In the genomic region with DNA sequence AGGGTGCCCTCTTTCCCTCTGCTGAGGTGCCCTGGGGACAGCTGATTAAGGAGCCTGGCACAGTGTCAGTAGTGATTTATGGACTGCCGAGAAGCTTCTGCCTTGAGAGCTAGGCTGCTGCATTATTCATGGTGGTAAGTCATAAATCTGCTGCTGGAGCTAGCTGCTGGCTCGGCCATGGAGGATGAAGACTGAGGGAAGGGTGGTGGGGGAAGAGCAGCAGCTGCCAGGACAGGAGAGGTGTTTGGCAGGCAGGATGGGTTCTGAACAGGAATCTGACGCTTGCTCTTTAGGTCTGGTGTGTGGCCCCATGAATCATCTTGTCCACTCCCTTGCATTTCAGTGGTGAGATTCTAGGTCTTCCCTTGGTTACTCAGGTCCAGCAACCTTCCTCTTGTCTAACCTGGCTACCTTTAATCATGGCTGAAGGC, we compare ENCODE assay signal across 13 cellular contexts.
DNase-seq lines count a peak whose midpoint lies in the region; ATAC-seq, FAIRE-seq and TF ChIP-seq lines count a peak whose summit lies in the region.
"Had no signal": no experiment of that assay in that cellular context is flagged by ENCODE, and none has a peak within 500 bp of the region (broad histone marks: within the 10 kb centered on the region; RNA-seq: fewer than 3 reads in every experiment).

No MANE protein-coding gene starts in this region.

- H2AFZ ChIP-seq in hepatocyte, result no peak overlapping the region
- H2AFZ ChIP-seq: neural progenitor cell had no signal

- no peaks in the 10 kb centered on the region for H3K36me3 ChIP-seq in hepatocyte (replicated peaks; ENCODE audit: insufficient read depth, low read depth)
- H3K36me3 ChIP-seq: neural progenitor cell had no signal

- TF ChIP-seq EP300 in A549 (IDR thresholded peaks at IDR 0.05), result no peak

- H3K4me2 ChIP-seq in A549 (peak overlapping the region; percentile 11; the same call in 1 of the 3 replicates), hepatocyte (no peak overlapping the region)
- H3K4me2 ChIP-seq: neural progenitor cell had no signal

- no peaks in the 10 kb centered on the region for H3K27me3 ChIP-seq in hepatocyte
- H3K27me3 ChIP-seq: neural progenitor cell had no signal

- H3K4me3 ChIP-seq in A549 (no peak overlapping the region), hepatocyte (no peak overlapping the region)
- H3K4me3 ChIP-seq: neural progenitor cell had no signal

- H3K27ac ChIP-seq in A549 (peak overlapping the region in 1 of 2 experiments; percentile 76; a peak in 3 of 6 replicates), VCaP (peak overlapping the region; percentile 16; the same call in 1 of the 2 replicates), hepatocyte (no peak overlapping the region)
- H3K27ac ChIP-seq: neural progenitor cell had no signal

- CTCF ChIA-PET in A549 (lab: Yijun Ruan, JAX), result interaction anchor here (1.2 kb wide), 1 partner anchor 29 kb away, joined by 6 read pairs; no protein-coding TSS in a partner anchor

- ATAC-seq in A549 (peak; percentile 25 to 62; a peak in 4 of 6 replicates), HG03432 (IDR thresholded peaks at IDR 0.05; ENCODE audit: unreplicated experiment) (no peak)
- ATAC-seq: left lobe of liver, WTC11 had no signal

- no peaks in the 10 kb centered on the region for H3K9me2 ChIP-seq in hepatocyte (replicated peaks; ENCODE audit: insufficient read depth)

- TF ChIP-seq POLR2A in A549 (IDR thresholded peaks at IDR 0.05; ENCODE audit: low read length), result no peak

- H4K20me1 ChIP-seq in hepatocyte (ENCODE audit: insufficient read depth, poor library complexity, severe bottlenecking), result no peaks in the 10 kb centered on the region

- no peak for TF ChIP-seq CTCF in A549 (IDR thresholded peaks at IDR 0.05)
- no peak for TF ChIP-seq CTCF in VCaP (conservative IDR thresholded peaks at IDR 0.05)
- TF ChIP-seq CTCF in hepatocyte (IDR thresholded peaks at IDR 0.05; ENCODE audit: poor library complexity), result no peak

- H3K79me2 ChIP-seq in hepatocyte, result no peaks in the 10 kb centered on the region

- FAIRE-seq in A549 (lab: Jason Lieb, UNC) (no peak), HTR-8/SVneo (lab: Jason Lieb, UNC) (peak; percentile 95)
- FAIRE-seq: H1 had no signal

- POLR2A ChIA-PET in A549 (lab: Yijun Ruan, JAX), result no interaction called here

- peaks cover 14% of the 10 kb centered on the region; the same call in 2 of the 3 replicates for H3K9me3 ChIP-seq in A549
- no peaks in the 10 kb centered on the region for H3K9me3 ChIP-seq in hepatocyte (ENCODE audit: low read depth)

- DNase-seq in A549 (ENCODE audit: low read depth in 1 of 2, low spot score in 1 of 2), result no peak
- peak; percentile 71 for DNase-seq in HTR-8/SVneo (ENCODE audit: insufficient read length, low spot score)
- DNase-seq in kidney glomerular epithelial cell (lab: John Stamatoyannopoulos, UW), result peak; percentile 31
- DNase-seq in hepatocyte (ENCODE audit: low spot score), result no peak
- no peak for DNase-seq in stimulated activated CD8-positive, alpha-beta memory T cell treated with anti-CD3 and anti-CD28 coated beads, Interleukin-4, amount 100 ng/mL, for 48 hours
- no peak for DNase-seq in GDM1 (lab: John Stamatoyannopoulos, UW)
- DNase-seq: NCI-H345 had no signal

- H3K4me1 ChIP-seq in A549, result peaks cover 37% of the 10 kb centered on the region
- peaks cover 16% of the 10 kb centered on the region for H3K4me1 ChIP-seq in hepatocyte (ENCODE audit: insufficient read depth)
- H3K4me1 ChIP-seq: neural progenitor cell had no signal

- 49% methylated on average over 3 of the region's 3 CpGs for WGBS in A549 (ENCODE audit: missing lambda C conversion rate)
- WGBS in hepatocyte (ENCODE audit: low lambda C conversion rate, missing lambda C conversion rate), result 41% methylated on average over 3 of the region's 3 CpGs

- no peak for TF ChIP-seq RAD21 in A549 (conservative IDR thresholded peaks at IDR 0.05 in 1 of 2, IDR thresholded peaks at IDR 0.05 in 1 of 2)

TF ChIP-seq in A549, 52 proteins besides CTCF, POLR2A, EP300 and RAD21:
- TF ChIP-seq ZFP36 (IDR thresholded peaks at IDR 0.05; ENCODE audit: borderline replicate concordance, partially characterized antibody), result no peak
- TF ChIP-seq GATA3 (IDR thresholded peaks at IDR 0.05; ENCODE audit: borderline replicate concordance), result no peak
- no peak for TF ChIP-seq ZNF302 (CRISPR knock-in tag; IDR thresholded peaks at IDR 0.05)
- TF ChIP-seq EHMT2 (IDR thresholded peaks at IDR 0.05; ENCODE audit: low read depth), result no peak
- no peak for TF ChIP-seq CHD2 (IDR thresholded peaks at IDR 0.05; ENCODE audit: low read length, partially characterized antibody)
- TF ChIP-seq KDM5A (IDR thresholded peaks at IDR 0.05), result no peak
- TF ChIP-seq ZC3H11A (IDR thresholded peaks at IDR 0.05), result no peak
- TF ChIP-seq, protein P1, sequence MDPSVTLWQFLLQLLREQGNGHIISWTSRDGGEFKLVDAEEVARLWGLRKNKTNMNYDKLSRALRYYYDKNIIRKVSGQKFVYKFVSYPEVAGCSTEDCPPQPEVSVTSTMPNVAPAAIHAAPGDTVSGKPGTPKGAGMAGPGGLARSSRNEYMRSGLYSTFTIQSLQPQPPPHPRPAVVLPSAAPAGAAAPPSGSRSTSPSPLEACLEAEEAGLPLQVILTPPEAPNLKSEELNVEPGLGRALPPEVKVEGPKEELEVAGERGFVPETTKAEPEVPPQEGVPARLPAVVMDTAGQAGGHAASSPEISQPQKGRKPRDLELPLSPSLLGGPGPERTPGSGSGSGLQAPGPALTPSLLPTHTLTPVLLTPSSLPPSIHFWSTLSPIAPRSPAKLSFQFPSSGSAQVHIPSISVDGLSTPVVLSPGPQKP (IDR thresholded peaks at IDR 0.05; ENCODE audit: low read depth, low read length), result no peak
- TF ChIP-seq TFCP2L1 (CRISPR knock-in tag; IDR thresholded peaks at IDR 0.05), result no peak
- TF ChIP-seq NFE2L2 (conservative IDR thresholded peaks at IDR 0.05; ENCODE audit: low read length), result no peak
- TF ChIP-seq PHF8 (IDR thresholded peaks at IDR 0.05; ENCODE audit: borderline replicate concordance, low read depth), result no peak
- TF ChIP-seq HDAC2 (IDR thresholded peaks at IDR 0.05), result no peak
- TF ChIP-seq EHF (CRISPR knock-in tag; IDR thresholded peaks at IDR 0.05), result no peak
- no peak for TF ChIP-seq FOSB (CRISPR knock-in tag; IDR thresholded peaks at IDR 0.05)
- no peak for TF ChIP-seq HOXB5 (CRISPR knock-in tag; IDR thresholded peaks at IDR 0.05)
- TF ChIP-seq FOXS1 (CRISPR knock-in tag; IDR thresholded peaks at IDR 0.05), result no peak
- TF ChIP-seq BHLHE40 (IDR thresholded peaks at IDR 0.05; ENCODE audit: low read depth, low read length), result no peak
- TF ChIP-seq ZSCAN20 (CRISPR knock-in tag; IDR thresholded peaks at IDR 0.05), result no peak
- TF ChIP-seq, protein P2, sequence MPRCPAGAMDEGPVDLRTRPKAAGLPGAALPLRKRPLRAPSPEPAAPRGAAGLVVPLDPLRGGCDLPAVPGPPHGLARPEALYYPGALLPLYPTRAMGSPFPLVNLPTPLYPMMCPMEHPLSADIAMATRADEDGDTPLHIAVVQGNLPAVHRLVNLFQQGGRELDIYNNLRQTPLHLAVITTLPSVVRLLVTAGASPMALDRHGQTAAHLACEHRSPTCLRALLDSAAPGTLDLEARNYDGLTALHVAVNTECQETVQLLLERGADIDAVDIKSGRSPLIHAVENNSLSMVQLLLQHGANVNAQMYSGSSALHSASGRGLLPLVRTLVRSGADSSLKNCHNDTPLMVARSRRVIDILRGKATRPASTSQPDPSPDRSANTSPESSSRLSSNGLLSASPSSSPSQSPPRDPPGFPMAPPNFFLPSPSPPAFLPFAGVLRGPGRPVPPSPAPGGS (IDR thresholded peaks at IDR 0.05), result no peak

Comparison
In these comparisons a context has a peak if more than half of its experiments do, and no peak if none do; other contexts are left out.
1. DNase-seq: peak in HTR-8/SVneo (single experiment) and kidney glomerular epithelial cell (single experiment); none in A549 (0 of 2), hepatocyte (single experiment), stimulated activated CD8-positive, alpha-beta memory T cell treated with anti-CD3 and anti-CD28 coated beads, Interleukin-4, amount 100 ng/mL, for 48 hours (single experiment) and GDM1 (single experiment).